In the genomic region with DNA sequence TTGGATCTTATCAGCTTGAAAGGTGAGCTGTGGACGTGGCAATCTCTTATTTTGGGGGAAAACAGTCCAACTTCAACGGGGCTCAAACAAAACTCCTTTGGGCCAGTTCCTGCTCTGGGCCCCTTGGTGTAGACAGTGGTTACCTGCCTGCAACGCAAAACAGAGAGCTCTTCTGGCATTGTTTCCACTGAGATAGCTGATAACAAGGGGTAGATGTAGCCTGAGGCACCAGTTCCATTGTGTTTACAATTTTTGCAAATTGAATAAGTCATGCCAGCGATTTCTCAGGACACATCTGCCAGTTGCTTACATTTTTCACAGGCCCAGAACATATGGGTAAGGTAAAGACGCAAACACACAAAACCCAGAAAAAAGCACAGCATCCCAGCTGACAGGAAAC, we compare ENCODE assay signal across 1 cellular context.
TF ChIP-seq lines count a peak whose summit lies in the region.

No MANE protein-coding gene starts in this region.

TF ChIP-seq in GM23338, 12 proteins besides CTCF, POLR2A, EP300 and RAD21 (continued from another document):
- TF ChIP-seq REST (IDR thresholded peaks at IDR 0.05; ENCODE audit: unreplicated experiment), result no peak
- TF ChIP-seq, protein P1, sequence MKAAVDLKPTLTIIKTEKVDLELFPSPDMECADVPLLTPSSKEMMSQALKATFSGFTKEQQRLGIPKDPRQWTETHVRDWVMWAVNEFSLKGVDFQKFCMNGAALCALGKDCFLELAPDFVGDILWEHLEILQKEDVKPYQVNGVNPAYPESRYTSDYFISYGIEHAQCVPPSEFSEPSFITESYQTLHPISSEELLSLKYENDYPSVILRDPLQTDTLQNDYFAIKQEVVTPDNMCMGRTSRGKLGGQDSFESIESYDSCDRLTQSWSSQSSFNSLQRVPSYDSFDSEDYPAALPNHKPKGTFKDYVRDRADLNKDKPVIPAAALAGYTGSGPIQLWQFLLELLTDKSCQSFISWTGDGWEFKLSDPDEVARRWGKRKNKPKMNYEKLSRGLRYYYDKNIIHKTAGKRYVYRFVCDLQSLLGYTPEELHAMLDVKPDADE (IDR thresholded peaks at IDR 0.05), result no peak
